ENCODE assay signal across 23 cellular contexts in genomic region chr11:99968336-99968735, GRCh38.
DNase-seq lines count a peak whose midpoint lies in the region; ATAC-seq, FAIRE-seq and TF ChIP-seq lines count a peak whose summit lies in the region.
"Had no signal": no experiment of that assay in that cellular context is flagged by ENCODE, and none has a peak within 500 bp of the region (broad histone marks: within the 10 kb centered on the region; RNA-seq: fewer than 3 reads in every experiment).

No MANE protein-coding gene starts in this region.

- no peak for TF ChIP-seq CTCF in HepG2 (CRISPR knock-in tag; IDR thresholded peaks at IDR 0.05)

- intact Hi-C loops in HepG2 (cut with micrococcal nuclease; ENCODE audit: unreplicated experiment): no loop called here

- no peaks in the 10 kb centered on the region for H4K20me1 ChIP-seq in HepG2 (ENCODE audit: insufficient read depth, low read length)

- no peak overlapping the region for H3K27ac ChIP-seq in HepG2 (ENCODE audit: extremely low read length, insufficient read depth, low read length)
- H3K27ac ChIP-seq: A549 had no signal

- DNase-seq in H4 (ENCODE audit: low spot score): peak; percentile 7
- peak; percentile 67 for DNase-seq in amniotic epithelial cell (ENCODE audit: low read depth)
- DNase-seq in renal cortical epithelial cell (ENCODE audit: low read depth): peak; percentile 20
- DNase-seq in EL: no peak
- no peak for DNase-seq in occipital lobe (lab: John Stamatoyannopoulos, UW)
- DNase-seq in RPMI8226: no peak
- DNase-seq in HepG2 (ENCODE audit: low spot score): no peak
- DNase-seq: 8988T; C1 segment of cervical spinal cord; Calu3; CD4-positive, alpha-beta memory T cell; COR-L47; DMS53; DMS79 treated with DMSO at 0.1 percent for 48 hours; HFFc6 had no signal

- no peak overlapping the region for H2AFZ ChIP-seq in HepG2 (ENCODE audit: low read length)
- H2AFZ ChIP-seq: GM23338 had no signal

- POLR2A ChIA-PET in HepG2 (lab: Yijun Ruan, JAX): no interaction called here

- no peaks in the 10 kb centered on the region for H3K4me1 ChIP-seq in HepG2 (ENCODE audit: insufficient read depth, low read length)
- H3K4me1 ChIP-seq: HAP-1 had no signal

- no peaks in the 10 kb centered on the region for H3K79me2 ChIP-seq in HepG2 (ENCODE audit: insufficient read depth, low read length)

- no peaks in the 10 kb centered on the region for H3K27me3 ChIP-seq in HepG2 (ENCODE audit: control insufficient read depth in 1 of 2, insufficient read depth in 2 of 2, low read length in 2 of 2)

- BruUV-seq in HepG2 (replicated peaks; lab: Mats Ljungman, UMichigan): no TSS peak

- no peak for ATAC-seq in HepG2
- ATAC-seq: A549, GM12878, GM23338 had no signal

- H3K4me2 ChIP-seq in HepG2 (ENCODE audit: low read depth, low read length): no peak overlapping the region
- H3K4me2 ChIP-seq: A549, GM23338 had no signal

- TF ChIP-seq POLR2A in HepG2 (IDR thresholded peaks at IDR 0.05; ENCODE audit: insufficient read depth in 1 of 2, low read depth in 2 of 2, low read length in 2 of 2): no peak

- no peak for TF ChIP-seq RAD21 in HepG2 (CRISPR knock-in tag; IDR thresholded peaks at IDR 0.05)

- no peaks in the 10 kb centered on the region for H3K36me3 ChIP-seq in HepG2 (replicated peaks in 1 of 2; ENCODE audit: control insufficient read depth in 1 of 2, insufficient read depth in 2 of 2, low read length in 2 of 2)
- H3K36me3 ChIP-seq: HAP-1 had no signal

- in situ Hi-C loops in HepG2 (cut with HindIII; ENCODE audit: extremely low pct_ligation_motif_present, low pct_unique_long_range_greater_than_20kb): no loop called here

- TF ChIP-seq EP300 in HepG2 (IDR thresholded peaks at IDR 0.05; ENCODE audit: low read depth in 2 of 2, low read length in 2 of 2): no peak
- no peak for TF ChIP-seq EP300 in HepG2 (CRISPR knock-in tag; IDR thresholded peaks at IDR 0.05; ENCODE audit: borderline replicate concordance)

- H3K9me3 ChIP-seq in HepG2 (ENCODE audit: low read length): no peaks in the 10 kb centered on the region
- H3K9me3 ChIP-seq: A549, HAP-1 had no signal

- H3K4me3 ChIP-seq in HepG2 (replicated peaks in 1 of 3; ENCODE audit: insufficient read depth in 1 of 3, low read depth in 2 of 3, low read length in 3 of 3): no peak overlapping the region
- H3K4me3 ChIP-seq: A549, GM12878, GM23338, HAP-1 had no signal

- CTCF ChIA-PET in HepG2 (lab: Yijun Ruan, JAX; ENCODE audit: low intra/inter-chr PET ratio, low total read pairs): no interaction called here

- H3K9ac ChIP-seq in HepG2 (ENCODE audit: insufficient read depth, low read depth, low read length): no peak overlapping the region

- 4% methylated on average over 1 of the region's 1 CpG for WGBS in HepG2 (ENCODE audit: low lambda C conversion rate)

- FAIRE-seq in islet of Langerhans (lab: Jason Lieb, UNC): peak; percentile 33
- FAIRE-seq in HepG2 (lab: Jason Lieb, UNC): no peak
- FAIRE-seq: A549, G401.6, GM12878, GM18507, H54 had no signal

TF ChIP-seq in HepG2, 621 proteins besides CTCF, POLR2A, EP300 and RAD21:
- no peak for TF ChIP-seq ZNF550 (CRISPR knock-in tag; IDR thresholded peaks at IDR 0.05; ENCODE audit: borderline replicate concordance)
- no peak for TF ChIP-seq ZNF431 (CRISPR knock-in tag; IDR thresholded peaks at IDR 0.05; ENCODE audit: borderline replicate concordance, low read depth)
- TF ChIP-seq ZNF577 (CRISPR knock-in tag; IDR thresholded peaks at IDR 0.05; ENCODE audit: borderline replicate concordance, low read depth): no peak
- TF ChIP-seq, protein P1, sequence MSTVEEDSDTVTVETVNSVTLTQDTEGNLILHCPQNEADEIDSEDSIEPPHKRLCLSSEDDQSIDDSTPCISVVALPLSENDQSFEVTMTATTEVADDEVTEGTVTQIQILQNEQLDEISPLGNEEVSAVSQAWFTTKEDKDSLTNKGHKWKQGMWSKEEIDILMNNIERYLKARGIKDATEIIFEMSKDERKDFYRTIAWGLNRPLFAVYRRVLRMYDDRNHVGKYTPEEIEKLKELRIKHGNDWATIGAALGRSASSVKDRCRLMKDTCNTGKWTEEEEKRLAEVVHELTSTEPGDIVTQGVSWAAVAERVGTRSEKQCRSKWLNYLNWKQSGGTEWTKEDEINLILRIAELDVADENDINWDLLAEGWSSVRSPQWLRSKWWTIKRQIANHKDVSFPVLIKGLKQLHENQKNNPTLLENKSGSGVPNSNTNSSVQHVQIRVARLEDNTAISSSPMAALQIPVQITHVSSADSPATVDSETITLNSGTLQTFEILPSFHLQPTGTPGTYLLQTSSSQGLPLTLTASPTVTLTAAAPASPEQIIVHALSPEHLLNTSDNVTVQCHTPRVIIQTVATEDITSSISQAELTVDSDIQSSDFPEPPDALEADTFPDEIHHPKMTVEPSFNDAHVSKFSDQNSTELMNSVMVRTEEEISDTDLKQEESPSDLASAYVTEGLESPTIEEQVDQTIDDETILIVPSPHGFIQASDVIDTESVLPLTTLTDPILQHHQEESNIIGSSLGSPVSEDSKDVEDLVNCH (CRISPR knock-in tag; IDR thresholded peaks at IDR 0.05): no peak
- TF ChIP-seq SOX13 (IDR thresholded peaks at IDR 0.05): no peak
- no peak for TF ChIP-seq SOX13 (CRISPR knock-in tag; conservative IDR thresholded peaks at IDR 0.05 in 1 of 2, IDR thresholded peaks at IDR 0.05 in 1 of 2)
- TF ChIP-seq SALL1 (CRISPR knock-in tag; IDR thresholded peaks at IDR 0.05): no peak
- no peak for TF ChIP-seq HOXA5 (CRISPR knock-in tag; IDR thresholded peaks at IDR 0.05)
- TF ChIP-seq MTA1 (CRISPR knock-in tag; IDR thresholded peaks at IDR 0.05; ENCODE audit: borderline replicate concordance): no peak
- TF ChIP-seq ZNF713 (CRISPR knock-in tag; IDR thresholded peaks at IDR 0.05): no peak
- no peak for TF ChIP-seq ARID4A (CRISPR knock-in tag; IDR thresholded peaks at IDR 0.05; ENCODE audit: borderline replicate concordance)
- no peak for TF ChIP-seq ZNF354B (CRISPR knock-in tag; IDR thresholded peaks at IDR 0.05)

Comparison
In these comparisons a context has a peak if more than half of its experiments do, and no peak if none do; other contexts are left out.
1. DNase-seq: peak in H4 (single experiment), amniotic epithelial cell (single experiment) and renal cortical epithelial cell (single experiment); none in EL (single experiment), occipital lobe (single experiment), RPMI8226 (single experiment) and HepG2 (single experiment).